Comparison of ENCODE assay signal across 31 cellular contexts in the genomic region with DNA sequence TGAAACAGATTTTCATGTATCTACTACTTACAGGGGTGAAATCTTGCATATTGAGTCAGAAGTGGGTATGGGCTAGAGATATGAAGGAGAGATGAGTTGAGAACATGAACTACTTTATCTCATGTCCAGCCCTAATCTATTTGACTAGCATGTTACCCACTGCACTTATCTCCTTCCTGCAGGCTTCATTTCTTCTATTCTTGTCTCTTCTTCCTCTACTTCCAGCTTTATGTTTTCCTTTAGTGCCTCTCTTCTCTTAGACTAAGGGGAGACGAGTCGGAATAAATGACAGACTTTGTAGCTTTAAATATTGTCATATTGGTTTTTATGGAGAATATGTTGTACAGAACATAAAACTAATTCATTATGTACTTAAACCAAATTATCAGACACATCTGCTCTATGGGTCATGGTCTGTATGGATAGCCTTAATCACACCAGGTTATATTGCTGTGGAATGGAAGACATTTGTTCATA. TPM values are rescaled to one million over a fixed set of nuclear protein-coding genes. Genes with fewer than 3 reads are reported as not detected.
"Had no signal": no experiment of that assay in that cellular context is flagged by ENCODE, and none has a peak within 500 bp of the region (broad histone marks: within the 10 kb centered on the region; RNA-seq: fewer than 3 reads in every experiment).

No MANE protein-coding gene starts in this region.

- H2AFZ ChIP-seq: PC-9 had no signal

- H3K4me2 ChIP-seq: KMS-11, PC-9 had no signal

- H3K27ac ChIP-seq: ascending aorta, cardiac muscle cell, KMS-11, PC-9, RWPE1 had no signal

- H3K27me3 ChIP-seq: ascending aorta, cardiac muscle cell had no signal

- H3K9ac ChIP-seq: KMS-11 had no signal

- H3K36me3 ChIP-seq: cardiac muscle cell had no signal

- H3K9me3 ChIP-seq: ascending aorta had no signal

- H3K9me3 Mint-ChIP-seq: activated CD4-positive, alpha-beta T cell treated with anti-CD3 and anti-CD28 coated beads, Interleukin-2, amount 10 ng/mL, durations not matched to agents 24 days and 14 days; activated naive CD4-positive, alpha-beta T cell treated with anti-CD3 and anti-CD28 coated beads, Interleukin-2, amount 50 U/mL, for 24 hours; activated naive CD8-positive, alpha-beta T cell treated with anti-CD3 and anti-CD28 coated beads, Interleukin-2, amount 10 ng/mL, durations not matched to agents 7 days and 5 days; activated T-cell treated with anti-CD3 and anti-CD28 coated beads, Interleukin-2, amount 50 U/mL, for 24 hours; activated T-helper 2 cell treated with anti-CD3 and anti-CD28 coated beads, Interferon-gamma antibody, Interleukin-2, Interleukin-4, amounts not matched to agents 10 μg/mL and 5 μg/mL and 100 μg/mL, durations not matched to agents 14 hours and 24 hours and 36 hours had no signal

- H3K4me3 Mint-ChIP-seq: activated CD4-positive, alpha-beta T cell treated with anti-CD3 and anti-CD28 coated beads, Interleukin-2, amount 10 ng/mL, durations not matched to agents 24 days and 14 days; activated CD8-positive, alpha-beta T cell treated with anti-CD3 and anti-CD28 coated beads, Interleukin-2, amount 10 ng/mL, durations not matched to agents 7 days and 5 days; activated naive CD4-positive, alpha-beta T cell treated with anti-CD3 and anti-CD28 coated beads, Interleukin-2, amount 50 U/mL, for 24 hours; activated naive CD8-positive, alpha-beta T cell treated with anti-CD3 and anti-CD28 coated beads, Interleukin-2, amount 10 ng/mL, durations not matched to agents 7 days and 5 days; activated T-cell treated with anti-CD3 and anti-CD28 coated beads, Interleukin-2, amount 50 U/mL, for 24 hours; central memory CD8-positive, alpha-beta T cell had no signal

- H3K36me3 Mint-ChIP-seq: activated naive CD4-positive, alpha-beta T cell treated with anti-CD3 and anti-CD28 coated beads, Interleukin-2, amount 50 U/mL, for 24 hours; activated naive CD8-positive, alpha-beta T cell treated with anti-CD3 and anti-CD28 coated beads, Interleukin-2, amount 10 ng/mL, durations not matched to agents 7 days and 5 days had no signal

- DNase-seq: activated CD4-positive, alpha-beta T cell treated with anti-CD3 and anti-CD28 coated beads, Interleukin-2, amount 10 ng/mL, durations not matched to agents 24 days and 14 days; activated CD4-positive, alpha-beta T cell treated with anti-CD3 and anti-CD28 coated beads, Interleukin-2, amount 50 U/mL, for 4 hours; activated CD8-positive, alpha-beta T cell treated with anti-CD3 and anti-CD28 coated beads, Interleukin-2, amount 10 ng/mL, durations not matched to agents 7 days and 5 days; activated gamma-delta T cell; activated naive CD4-positive, alpha-beta T cell treated with Interleukin-2 at 50 U/mL for 16 hours; activated naive CD8-positive, alpha-beta T cell treated with anti-CD3 and anti-CD28 coated beads, Interleukin-2, amount 10 ng/mL, durations not matched to agents 7 days and 5 days; activated T-cell treated with anti-CD3 and anti-CD28 coated beads, Interleukin-2, amount 50 U/mL, for 24 hours; amygdala; NCI-H1105; NCI-H1436; NCI-H1694; NCI-H2029; NCI-H345; NCI-H524 treated with DMSO at 0.1 percent for 48 hours; PC-9; SW 1271; T1000 had no signal

- H3K27ac Mint-ChIP-seq: activated CD4-positive, alpha-beta T cell treated with anti-CD3 and anti-CD28 coated beads, Interleukin-2, amount 10 ng/mL, durations not matched to agents 24 days and 14 days; activated CD8-positive, alpha-beta T cell treated with anti-CD3 and anti-CD28 coated beads, Interleukin-2, amount 10 ng/mL, durations not matched to agents 7 days and 5 days; activated naive CD4-positive, alpha-beta T cell treated with anti-CD3 and anti-CD28 coated beads, Interleukin-2, amount 50 U/mL, for 24 hours; activated naive CD8-positive, alpha-beta T cell treated with anti-CD3 and anti-CD28 coated beads, Interleukin-2, amount 10 ng/mL, durations not matched to agents 7 days and 5 days; activated T-cell treated with anti-CD3 and anti-CD28 coated beads, Interleukin-2, amount 50 U/mL, for 24 hours; activated T-helper 2 cell treated with anti-CD3 and anti-CD28 coated beads, Interferon-gamma antibody, Interleukin-2, Interleukin-4, amounts not matched to agents 10 μg/mL and 5 μg/mL and 100 μg/mL, durations not matched to agents 14 hours and 24 hours and 36 hours had no signal

- H3K4me1 Mint-ChIP-seq: central memory CD8-positive, alpha-beta T cell had no signal

- H3K4me3 ChIP-seq: ascending aorta, cardiac muscle cell, PC-9 had no signal

RNA-seq across cellular contexts. Expression of a gene that starts 49.8 kb away (rescaled TPM):
- total RNA-seq: activated CD4-positive, alpha-beta T cell treated with anti-CD3 and anti-CD28 coated beads, Interleukin-2, amount 10 ng/mL, durations not matched to agents 24 days and 14 days; activated CD8-positive, alpha-beta T cell treated with anti-CD3 and anti-CD28 coated beads, Interleukin-2, amount 10 ng/mL, durations not matched to agents 7 days and 5 days; activated naive CD8-positive, alpha-beta T cell treated with anti-CD3 and anti-CD28 coated beads, Interleukin-2, amount 10 ng/mL, durations not matched to agents 7 days and 5 days; activated T-helper 2 cell treated with anti-CD3 and anti-CD28 coated beads, Interferon-gamma antibody, Interleukin-2, Interleukin-4, amounts not matched to agents 10 μg/mL and 5 μg/mL and 100 μg/mL, durations not matched to agents 14 hours and 24 hours and 36 hours; ascending aorta; cardiac muscle cell; chondrocyte; LHCN-M2; M059J; NCI-H460; PC-9; Right ventricle myocardium inferior; T-helper 1 cell treated with Interleukin-12 subunit alpha and Interleukin-12 subunit beta and Interleukin-4 antibody, amounts not matched to agents 30 ng/mL and 1 ng/mL, for 36 hours; T-helper 2 cell treated with Interferon-gamma antibody and Interleukin-4, amounts not matched to agents 100 ng/mL and 5 ng/mL, for 36 hours had no signal
